8 cellular contexts compared by ENCODE assay signal in the genomic region with DNA sequence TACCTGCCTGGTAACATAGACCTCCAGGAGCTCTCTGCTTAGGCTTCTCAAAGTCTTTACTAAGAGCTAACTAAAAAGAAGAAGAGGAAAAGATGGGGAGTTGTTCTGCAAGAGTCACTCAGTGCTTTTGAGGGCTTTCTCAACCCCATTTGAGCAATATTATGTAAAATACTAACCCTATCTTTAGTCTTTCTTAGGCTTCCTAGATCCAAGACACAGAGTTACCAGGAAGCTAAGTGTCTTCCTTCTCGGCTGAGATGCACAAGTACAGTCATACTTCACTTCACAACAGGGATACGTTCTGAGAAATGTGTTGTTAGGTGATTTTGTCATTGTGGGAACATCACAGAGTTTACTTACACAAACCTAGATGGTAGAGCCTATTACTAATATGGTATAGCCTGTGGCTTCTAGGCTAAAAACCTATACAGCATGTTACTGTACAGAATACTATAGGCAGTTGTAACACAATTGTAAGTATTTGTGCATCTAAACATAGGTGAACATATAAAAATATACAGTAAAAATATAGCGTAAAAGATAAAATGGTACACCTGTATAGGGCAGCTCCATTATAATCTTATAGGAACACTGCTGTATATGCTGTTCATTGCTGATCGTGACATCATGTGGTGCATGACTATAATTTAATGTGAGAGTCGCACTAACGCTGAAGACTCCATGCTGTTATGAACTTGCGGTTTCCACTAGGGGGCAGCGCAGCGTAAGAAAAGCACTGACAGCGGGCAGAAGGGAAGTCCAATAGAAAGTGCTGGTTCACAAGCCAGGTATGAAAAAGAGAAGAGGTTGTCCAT. TPM values are rescaled to one million over a fixed set of nuclear protein-coding genes. Genes with fewer than 3 reads are reported as not detected.
DNase-seq lines count a peak whose midpoint lies in the region; ATAC-seq and TF ChIP-seq lines count a peak whose summit lies in the region.

No MANE protein-coding gene starts in this region.

- H3K4me3 ChIP-seq in HEK293 (ENCODE audit: low read depth, low read length) (no peak overlapping the region), parathyroid adenoma (ENCODE audit: low read depth, low read length) (no peak overlapping the region), upper lobe of left lung (no peak overlapping the region)

- POLR2A ChIA-PET in HEK293 (lab: Yijun Ruan, JAX): interaction anchor here (1.2 kb wide), 2 partner anchors 45 to 98 kb away, joined by 4 to 7 read pairs; a partner anchor contains a TSS

- H2AFZ ChIP-seq in parathyroid adenoma: no peak overlapping the region

- H3K9me3 ChIP-seq in HEK293 (ENCODE audit: control insufficient read depth, insufficient read depth, low read depth, low read length) (no peaks in the 10 kb centered on the region), parathyroid adenoma (ENCODE audit: control insufficient read depth, low read length) (no peaks in the 10 kb centered on the region), upper lobe of left lung (no peaks in the 10 kb centered on the region)

- peak; percentile 90 to 95 for ATAC-seq in upper lobe of left lung (ENCODE audit: low FRiP score in 2 of 2)

- 0 out of 2 replicates have a peak, but pooled peaks cover 3% of the 10 kb centered on the region for H3K4me1 ChIP-seq in HEK293 (ENCODE audit: control insufficient read depth, insufficient read depth, low read length)
- H3K4me1 ChIP-seq in parathyroid adenoma: no peaks in the 10 kb centered on the region
- peaks cover 0 to 8% (median 3%) of the 10 kb centered on the region in 4 donors for H3K4me1 ChIP-seq in upper lobe of left lung

- DNase-seq in GM03348 (ENCODE audit: low spot score) (peak; percentile 78), MV-4-11 (lab: John Stamatoyannopoulos, UW) (peak; percentile 77), SK-N-DZ (ENCODE audit: low spot score) (peak; percentile 83), globus pallidus (ENCODE audit: low spot score) (peak; percentile 77), upper lobe of left lung (peak in 1 of 2 donors; percentile 85)
- DNase-seq in activated naive CD4-positive, alpha-beta T cell (lab: John Stamatoyannopoulos, UW): peak; percentile 53 to 78 (median 70)

- TF ChIP-seq EP300 in upper lobe of left lung (IDR thresholded peaks at IDR 0.05): no peak

- no peak for TF ChIP-seq POLR2A in upper lobe of left lung (IDR thresholded peaks at IDR 0.05)

- H3K4me2 ChIP-seq in parathyroid adenoma (ENCODE audit: low read length): no peak overlapping the region

- no peak overlapping the region for H3K9ac ChIP-seq in parathyroid adenoma

- CTCF ChIA-PET in HEK293 (lab: Yijun Ruan, JAX): interaction anchor here (0.5 to 13.0 kb wide), 61 partner anchors 9 to 908 kb away, joined by 3 to 456 read pairs (median 5); a partner anchor contains a TSS

- H3K27me3 ChIP-seq in parathyroid adenoma (ENCODE audit: control insufficient read depth, insufficient read depth, low read length) (no peaks in the 10 kb centered on the region), upper lobe of left lung (no peaks in the 10 kb centered on the region)

- H3K27ac ChIP-seq in HEK293 (ENCODE audit: extremely low read depth, low read depth, low read length): no peak overlapping the region
- H3K27ac ChIP-seq in parathyroid adenoma: no peak overlapping the region
- H3K27ac ChIP-seq in upper lobe of left lung: peak overlapping the region in 1 of 4 donors; percentile 21

- no peaks in the 10 kb centered on the region for H3K79me2 ChIP-seq in parathyroid adenoma

- H3K36me3 ChIP-seq in HEK293 (ENCODE audit: control insufficient read depth in 2 of 2, insufficient read depth in 1 of 2, low read length in 2 of 2) (no peaks in the 10 kb centered on the region), parathyroid adenoma (ENCODE audit: control insufficient read depth, insufficient read depth, low read length) (no peaks in the 10 kb centered on the region), upper lobe of left lung (no peaks in the 10 kb centered on the region)

- TF ChIP-seq CTCF in HEK293 (tag by site-specific recombination; IDR thresholded peaks at IDR 0.05): peak; percentile 72
- TF ChIP-seq CTCF in parathyroid adenoma (IDR thresholded peaks at IDR 0.05): peak; percentile 88
- TF ChIP-seq CTCF in upper lobe of left lung (IDR thresholded peaks at IDR 0.05): peak; percentile 70 to 90 (median 85)

- 12 to 20% methylated on average over 10 of the region's 10 CpGs for WGBS in upper lobe of left lung, 2 donors

TF ChIP-seq in HEK293, 187 proteins besides CTCF, POLR2A, EP300 and RAD21 (continues in another document):
- TF ChIP-seq TRIM28 (IDR thresholded peaks at IDR 0.05; ENCODE audit: borderline replicate concordance, low read length): no peak
- TF ChIP-seq ZNF629 (tag by site-specific recombination; IDR thresholded peaks at IDR 0.05): peak; percentile 66
- TF ChIP-seq SCRT2 (tag by site-specific recombination; IDR thresholded peaks at IDR 0.05): no peak
- TF ChIP-seq PRDM1 (tag by site-specific recombination; IDR thresholded peaks at IDR 0.05): peak; percentile 85
- TF ChIP-seq, protein P1, sequence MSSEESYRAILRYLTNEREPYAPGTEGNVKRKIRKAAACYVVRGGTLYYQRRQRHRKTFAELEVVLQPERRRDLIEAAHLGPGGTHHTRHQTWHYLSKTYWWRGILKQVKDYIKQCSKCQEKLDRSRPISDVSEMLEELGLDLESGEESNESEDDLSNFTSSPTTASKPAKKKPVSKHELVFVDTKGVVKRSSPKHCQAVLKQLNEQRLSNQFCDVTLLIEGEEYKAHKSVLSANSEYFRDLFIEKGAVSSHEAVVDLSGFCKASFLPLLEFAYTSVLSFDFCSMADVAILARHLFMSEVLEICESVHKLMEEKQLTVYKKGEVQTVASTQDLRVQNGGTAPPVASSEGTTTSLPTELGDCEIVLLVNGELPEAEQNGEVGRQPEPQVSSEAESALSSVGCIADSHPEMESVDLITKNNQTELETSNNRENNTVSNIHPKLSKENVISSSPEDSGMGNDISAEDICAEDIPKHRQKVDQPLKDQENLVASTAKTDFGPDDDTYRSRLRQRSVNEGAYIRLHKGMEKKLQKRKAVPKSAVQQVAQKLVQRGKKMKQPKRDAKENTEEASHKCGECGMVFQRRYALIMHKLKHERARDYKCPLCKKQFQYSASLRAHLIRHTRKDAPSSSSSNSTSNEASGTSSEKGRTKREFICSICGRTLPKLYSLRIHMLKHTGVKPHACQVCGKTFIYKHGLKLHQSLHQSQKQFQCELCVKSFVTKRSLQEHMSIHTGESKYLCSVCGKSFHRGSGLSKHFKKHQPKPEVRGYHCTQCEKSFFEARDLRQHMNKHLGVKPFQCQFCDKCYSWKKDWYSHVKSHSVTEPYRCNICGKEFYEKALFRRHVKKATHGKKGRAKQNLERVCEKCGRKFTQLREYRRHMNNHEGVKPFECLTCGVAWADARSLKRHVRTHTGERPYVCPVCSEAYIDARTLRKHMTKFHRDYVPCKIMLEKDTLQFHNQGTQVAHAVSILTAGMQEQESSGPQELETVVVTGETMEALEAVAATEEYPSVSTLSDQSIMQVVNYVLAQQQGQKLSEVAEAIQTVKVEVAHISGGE (tag by site-specific recombination; conservative IDR thresholded peaks at IDR 0.05; ENCODE audit: low read depth): no peak
- TF ChIP-seq BCL11A (tag by site-specific recombination; IDR thresholded peaks at IDR 0.05; ENCODE audit: low read depth): no peak
- TF ChIP-seq, protein P2, sequence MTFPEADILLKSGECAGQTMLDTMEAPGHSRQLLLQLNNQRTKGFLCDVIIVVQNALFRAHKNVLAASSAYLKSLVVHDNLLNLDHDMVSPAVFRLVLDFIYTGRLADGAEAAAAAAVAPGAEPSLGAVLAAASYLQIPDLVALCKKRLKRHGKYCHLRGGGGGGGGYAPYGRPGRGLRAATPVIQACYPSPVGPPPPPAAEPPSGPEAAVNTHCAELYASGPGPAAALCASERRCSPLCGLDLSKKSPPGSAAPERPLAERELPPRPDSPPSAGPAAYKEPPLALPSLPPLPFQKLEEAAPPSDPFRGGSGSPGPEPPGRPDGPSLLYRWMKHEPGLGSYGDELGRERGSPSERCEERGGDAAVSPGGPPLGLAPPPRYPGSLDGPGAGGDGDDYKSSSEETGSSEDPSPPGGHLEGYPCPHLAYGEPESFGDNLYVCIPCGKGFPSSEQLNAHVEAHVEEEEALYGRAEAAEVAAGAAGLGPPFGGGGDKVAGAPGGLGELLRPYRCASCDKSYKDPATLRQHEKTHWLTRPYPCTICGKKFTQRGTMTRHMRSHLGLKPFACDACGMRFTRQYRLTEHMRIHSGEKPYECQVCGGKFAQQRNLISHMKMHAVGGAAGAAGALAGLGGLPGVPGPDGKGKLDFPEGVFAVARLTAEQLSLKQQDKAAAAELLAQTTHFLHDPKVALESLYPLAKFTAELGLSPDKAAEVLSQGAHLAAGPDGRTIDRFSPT (tag by site-specific recombination; IDR thresholded peaks at IDR 0.05): no peak
- no peak for TF ChIP-seq ZNF596 (tag by site-specific recombination; IDR thresholded peaks at IDR 0.05)
- no peak for TF ChIP-seq ZNF169 (tag by site-specific recombination; IDR thresholded peaks at IDR 0.05)
- TF ChIP-seq, protein P3, sequence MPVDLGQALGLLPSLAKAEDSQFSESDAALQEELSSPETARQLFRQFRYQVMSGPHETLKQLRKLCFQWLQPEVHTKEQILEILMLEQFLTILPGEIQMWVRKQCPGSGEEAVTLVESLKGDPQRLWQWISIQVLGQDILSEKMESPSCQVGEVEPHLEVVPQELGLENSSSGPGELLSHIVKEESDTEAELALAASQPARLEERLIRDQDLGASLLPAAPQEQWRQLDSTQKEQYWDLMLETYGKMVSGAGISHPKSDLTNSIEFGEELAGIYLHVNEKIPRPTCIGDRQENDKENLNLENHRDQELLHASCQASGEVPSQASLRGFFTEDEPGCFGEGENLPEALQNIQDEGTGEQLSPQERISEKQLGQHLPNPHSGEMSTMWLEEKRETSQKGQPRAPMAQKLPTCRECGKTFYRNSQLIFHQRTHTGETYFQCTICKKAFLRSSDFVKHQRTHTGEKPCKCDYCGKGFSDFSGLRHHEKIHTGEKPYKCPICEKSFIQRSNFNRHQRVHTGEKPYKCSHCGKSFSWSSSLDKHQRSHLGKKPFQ (tag by site-specific recombination; IDR thresholded peaks at IDR 0.05): no peak
- 0 out of 2 replicates have a peak, but pooled peaks have one; percentile 47 for TF ChIP-seq ZNF2 (tag by site-specific recombination; IDR thresholded peaks at IDR 0.05)
- peak; percentile 56 for TF ChIP-seq ZIC2 (tag by site-specific recombination; IDR thresholded peaks at IDR 0.05)
- TF ChIP-seq ZNF654 (tag by site-specific recombination; IDR thresholded peaks at IDR 0.05; ENCODE audit: low read depth): peak; percentile 98

RNA-seq across cellular contexts. Expression of a gene that starts 16.3 kb away (rescaled TPM):
- polyA plus RNA-seq in SK-N-DZ (2014; cell fraction: cytosol; rRNA removed): not detected in 2 replicates
- polyA plus RNA-seq in SK-N-DZ (2014; cell fraction: nucleus; rRNA removed): not detected in 2 replicates
- total RNA-seq in upper lobe of left lung: 1 to 10 TPM in 2 of 6 donors, under 1 TPM in 2, not detected in 2; 0.30 to 1.9 (median 1.1) TPM

RNA-seq across cellular contexts. Expression of a gene that starts 32.8 kb away (rescaled TPM):
- polyA plus RNA-seq in SK-N-DZ (2014; cell fraction: cytosol; rRNA removed): not detected in 2 replicates
- not detected in 2 replicates for polyA plus RNA-seq in SK-N-DZ (2014; cell fraction: nucleus; rRNA removed)
- total RNA-seq in upper lobe of left lung: not detected

RNA-seq across cellular contexts. Expression of a gene that starts 44.7 kb away (rescaled TPM):
- polyA plus RNA-seq in SK-N-DZ (2014; cell fraction: cytosol; rRNA removed): 23.1 and 36.5 TPM in 2 replicates
- 33.0 and 40.9 TPM in 2 replicates for polyA plus RNA-seq in SK-N-DZ (2014; cell fraction: nucleus; rRNA removed)
- total RNA-seq in upper lobe of left lung: 10 to 100 TPM in 2 of 6 donors, 1 to 10 TPM in 4; 4.9 to 69.1 (median 7.0) TPM
